Comparison of ENCODE assay signal across 17 cellular contexts in genomic region chr1:121522061-121522759, GRCh38.
DNase-seq lines count a peak whose midpoint lies in the region; TF ChIP-seq lines count a peak whose summit lies in the region.
"Had no signal": no experiment of that assay in that cellular context is flagged by ENCODE, and none has a peak within 500 bp of the region (broad histone marks: within the 10 kb centered on the region; RNA-seq: fewer than 3 reads in every experiment).

No MANE protein-coding gene starts in this region.

- H3K4me3 Mint-ChIP-seq in type B pancreatic cell, result peak overlapping the region; percentile 57
- H3K4me3 Mint-ChIP-seq: activated naive CD4-positive, alpha-beta T cell treated with anti-CD3 and anti-CD28 coated beads, Interleukin-2, amount 10 ng/mL, durations not matched to agents 7 days and 5 days had no signal

- no peaks in the 10 kb centered on the region for H3K4me1 Mint-ChIP-seq in type B pancreatic cell (ENCODE audit: unreplicated experiment)

- no peak overlapping the region for H3K27ac Mint-ChIP-seq in type B pancreatic cell
- H3K27ac Mint-ChIP-seq: activated naive CD4-positive, alpha-beta T cell treated with anti-CD3 and anti-CD28 coated beads, Interleukin-2, amount 10 ng/mL, durations not matched to agents 7 days and 5 days had no signal

- no peaks in the 10 kb centered on the region for H3K36me3 Mint-ChIP-seq in type B pancreatic cell

- H3K27me3 Mint-ChIP-seq in type B pancreatic cell, result peaks cover 3% of the 10 kb centered on the region
- H3K27me3 Mint-ChIP-seq: activated naive CD4-positive, alpha-beta T cell treated with anti-CD3 and anti-CD28 coated beads, Interleukin-2, amount 10 ng/mL, durations not matched to agents 7 days and 5 days; naive thymus-derived CD8-positive, alpha-beta T cell had no signal

- no peaks in the 10 kb centered on the region for H3K9me3 Mint-ChIP-seq in type B pancreatic cell
- H3K9me3 Mint-ChIP-seq: activated naive CD4-positive, alpha-beta T cell treated with anti-CD3 and anti-CD28 coated beads, Interleukin-2, amount 10 ng/mL, durations not matched to agents 7 days and 5 days; naive thymus-derived CD8-positive, alpha-beta T cell had no signal

- DNase-seq in NCI-H2196 (lab: John Stamatoyannopoulos, UW; ENCODE audit: unreplicated experiment) (peak; percentile 3), NCI-H2196 treated with DMSO at 0.1 percent for 48 hours (lab: John Stamatoyannopoulos, UW; ENCODE audit: unreplicated experiment) (no peak), NCI-H510A treated with DMSO at 0.1 percent for 48 hours (lab: John Stamatoyannopoulos, UW) (peak; percentile 61), kidney tubule cell (ENCODE audit: low spot score) (peak; percentile 91), type B pancreatic cell (ENCODE audit: extremely low spot score, unreplicated experiment) (no peak), SK-N-DZ (ENCODE audit: low spot score) (no peak), NCI-H2029 treated with DMSO at 0.1 percent for 48 hours (lab: John Stamatoyannopoulos, UW) (no peak)
- no peak for DNase-seq in stimulated activated CD4-positive, alpha-beta T cell treated with anti-CD3 and anti-CD28 coated beads, Interleukin-4, amount 100 ng/mL, for 24 hours
- DNase-seq: activated CD4-positive, alpha-beta T cell treated with anti-CD3 and anti-CD28 coated beads, Interleukin-2, amount 50 U/mL, for 48 hours; activated naive CD4-positive, alpha-beta T cell treated with anti-CD3 and anti-CD28 coated beads, Interleukin-2, amount 10 ng/mL, durations not matched to agents 7 days and 5 days; activated T-cell treated with anti-CD3 and anti-CD28 coated beads, Interleukin-2, amount 50 U/mL, for 1 hour; CD4-positive, CD25-positive, alpha-beta regulatory T cell; foreskin fibroblast; mammary epithelial cell; naive thymus-derived CD8-positive, alpha-beta T cell; NCI-H1694 treated with DMSO at 0.1 percent for 48 hours; stimulated activated naive CD4-positive, alpha-beta T cell treated with Interleukin-2 at 50 U/mL for 16 hours had no signal

- no peak for TF ChIP-seq CTCF in type B pancreatic cell (conservative IDR thresholded peaks at IDR 0.05)

Comparison
In these comparisons a context has a peak if more than half of its experiments do, and no peak if none do; other contexts are left out.
1. DNase-seq: peak in NCI-H2196 (single experiment), NCI-H510A treated with DMSO at 0.1 percent for 48 hours (single experiment) and kidney tubule cell (single experiment); none in NCI-H2196 treated with DMSO at 0.1 percent for 48 hours (single experiment), type B pancreatic cell (single experiment), SK-N-DZ (single experiment), NCI-H2029 treated with DMSO at 0.1 percent for 48 hours (single experiment) and stimulated activated CD4-positive, alpha-beta T cell treated with anti-CD3 and anti-CD28 coated beads, Interleukin-4, amount 100 ng/mL, for 24 hours (single experiment).